In genomic region chr15:42575188-42576039, GRCh38 we compare ENCODE assay signal across 1 cellular context.
A peak's percentile ranks its signal among the peaks of the same experiment; 100 is the strongest.
TF ChIP-seq lines count a peak whose summit lies in the region.

TSS of gene STARD9 (plus strand) at chr15:42575606. CDS start at chr15:42575716, 110 bp downstream.

TF ChIP-seq in K562, 482 proteins besides CTCF, POLR2A, EP300 and RAD21 (continued from another document and continues in another):
- peak; percentile 82 for TF ChIP-seq E2F5 (CRISPR knock-in tag; IDR thresholded peaks at IDR 0.05)
- no peak for TF ChIP-seq TRIM28 (IDR thresholded peaks at IDR 0.05)
- no peak for TF ChIP-seq BCL6 (CRISPR knock-in tag; IDR thresholded peaks at IDR 0.05)
- no peak for TF ChIP-seq HLTF (IDR thresholded peaks at IDR 0.05)
- TF ChIP-seq XRCC4 (IDR thresholded peaks at IDR 0.05; ENCODE audit: extremely low read depth, insufficient read depth, insufficient read length): no peak
- no peak for TF ChIP-seq ZNF277 (CRISPR knock-in tag; IDR thresholded peaks at IDR 0.05; ENCODE audit: borderline replicate concordance)
- TF ChIP-seq, protein P1, sequence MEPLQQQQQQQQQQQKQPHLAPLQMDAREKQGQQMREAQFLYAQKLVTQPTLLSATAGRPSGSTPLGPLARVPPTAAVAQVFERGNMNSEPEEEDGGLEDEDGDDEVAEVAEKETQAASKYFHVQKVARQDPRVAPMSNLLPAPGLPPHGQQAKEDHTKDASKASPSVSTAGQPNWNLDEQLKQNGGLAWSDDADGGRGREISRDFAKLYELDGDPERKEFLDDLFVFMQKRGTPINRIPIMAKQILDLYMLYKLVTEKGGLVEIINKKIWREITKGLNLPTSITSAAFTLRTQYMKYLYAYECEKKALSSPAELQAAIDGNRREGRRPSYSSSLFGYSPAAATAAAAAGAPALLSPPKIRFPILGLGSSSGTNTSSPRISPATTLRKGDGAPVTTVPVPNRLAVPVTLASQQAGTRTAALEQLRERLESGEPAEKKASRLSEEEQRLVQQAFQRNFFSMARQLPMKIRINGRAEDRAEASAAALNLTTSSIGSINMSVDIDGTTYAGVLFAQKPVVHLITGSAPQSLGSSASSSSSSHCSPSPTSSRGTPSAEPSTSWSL (CRISPR knock-in tag; IDR thresholded peaks at IDR 0.05; ENCODE audit: borderline replicate concordance): no peak
- TF ChIP-seq RBM14 (IDR thresholded peaks at IDR 0.05; ENCODE audit: borderline replicate concordance, insufficient read depth, low read depth, low read length): no peak
- no peak for TF ChIP-seq ZNF436 (CRISPR knock-in tag; IDR thresholded peaks at IDR 0.05)
- peak; percentile 84 for TF ChIP-seq NR2C2 (CRISPR knock-in tag; IDR thresholded peaks at IDR 0.05)
- TF ChIP-seq NR2C2 (tag; IDR thresholded peaks at IDR 0.05): no peak
- TF ChIP-seq FOXP4 (CRISPR knock-in tag; IDR thresholded peaks at IDR 0.05; ENCODE audit: borderline replicate concordance): peak; percentile 97
- peak; percentile 74 for TF ChIP-seq USF1 (CRISPR knock-in tag; IDR thresholded peaks at IDR 0.05)
- TF ChIP-seq, protein P2, sequence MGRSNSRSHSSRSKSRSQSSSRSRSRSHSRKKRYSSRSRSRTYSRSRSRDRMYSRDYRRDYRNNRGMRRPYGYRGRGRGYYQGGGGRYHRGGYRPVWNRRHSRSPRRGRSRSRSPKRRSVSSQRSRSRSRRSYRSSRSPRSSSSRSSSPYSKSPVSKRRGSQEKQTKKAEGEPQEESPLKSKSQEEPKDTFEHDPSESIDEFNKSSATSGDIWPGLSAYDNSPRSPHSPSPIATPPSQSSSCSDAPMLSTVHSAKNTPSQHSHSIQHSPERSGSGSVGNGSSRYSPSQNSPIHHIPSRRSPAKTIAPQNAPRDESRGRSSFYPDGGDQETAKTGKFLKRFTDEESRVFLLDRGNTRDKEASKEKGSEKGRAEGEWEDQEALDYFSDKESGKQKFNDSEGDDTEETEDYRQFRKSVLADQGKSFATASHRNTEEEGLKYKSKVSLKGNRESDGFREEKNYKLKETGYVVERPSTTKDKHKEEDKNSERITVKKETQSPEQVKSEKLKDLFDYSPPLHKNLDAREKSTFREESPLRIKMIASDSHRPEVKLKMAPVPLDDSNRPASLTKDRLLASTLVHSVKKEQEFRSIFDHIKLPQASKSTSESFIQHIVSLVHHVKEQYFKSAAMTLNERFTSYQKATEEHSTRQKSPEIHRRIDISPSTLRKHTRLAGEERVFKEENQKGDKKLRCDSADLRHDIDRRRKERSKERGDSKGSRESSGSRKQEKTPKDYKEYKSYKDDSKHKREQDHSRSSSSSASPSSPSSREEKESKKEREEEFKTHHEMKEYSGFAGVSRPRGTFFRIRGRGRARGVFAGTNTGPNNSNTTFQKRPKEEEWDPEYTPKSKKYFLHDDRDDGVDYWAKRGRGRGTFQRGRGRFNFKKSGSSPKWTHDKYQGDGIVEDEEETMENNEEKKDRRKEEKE (IDR thresholded peaks at IDR 0.05; ENCODE audit: borderline replicate concordance in 1 of 2, control insufficient read depth in 1 of 2, low read depth in 2 of 2, low read length in 1 of 2): no peak
- no peak for TF ChIP-seq DPF2 (IDR thresholded peaks at IDR 0.05)
- no peak for TF ChIP-seq FOXO4 (CRISPR knock-in tag; IDR thresholded peaks at IDR 0.05)
- TF ChIP-seq SNIP1 (IDR thresholded peaks at IDR 0.05; ENCODE audit: low read depth): no peak
- TF ChIP-seq BRD4 (IDR thresholded peaks at IDR 0.05): no peak
- TF ChIP-seq, protein P3, sequence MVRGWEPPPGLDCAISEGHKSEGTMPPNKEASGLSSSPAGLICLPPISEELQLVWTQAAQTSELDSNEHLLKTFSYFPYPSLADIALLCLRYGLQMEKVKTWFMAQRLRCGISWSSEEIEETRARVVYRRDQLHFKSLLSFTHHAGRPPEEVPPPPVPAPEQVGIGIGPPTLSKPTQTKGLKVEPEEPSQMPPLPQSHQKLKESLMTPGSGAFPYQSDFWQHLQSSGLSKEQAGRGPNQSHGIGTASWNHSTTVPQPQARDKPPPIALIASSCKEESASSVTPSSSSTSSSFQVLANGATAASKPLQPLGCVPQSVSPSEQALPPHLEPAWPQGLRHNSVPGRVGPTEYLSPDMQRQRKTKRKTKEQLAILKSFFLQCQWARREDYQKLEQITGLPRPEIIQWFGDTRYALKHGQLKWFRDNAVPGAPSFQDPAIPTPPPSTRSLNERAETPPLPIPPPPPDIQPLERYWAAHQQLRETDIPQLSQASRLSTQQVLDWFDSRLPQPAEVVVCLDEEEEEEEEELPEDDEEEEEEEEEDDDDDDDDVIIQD (CRISPR knock-in tag; IDR thresholded peaks at IDR 0.05): no peak
- TF ChIP-seq, protein P4, sequence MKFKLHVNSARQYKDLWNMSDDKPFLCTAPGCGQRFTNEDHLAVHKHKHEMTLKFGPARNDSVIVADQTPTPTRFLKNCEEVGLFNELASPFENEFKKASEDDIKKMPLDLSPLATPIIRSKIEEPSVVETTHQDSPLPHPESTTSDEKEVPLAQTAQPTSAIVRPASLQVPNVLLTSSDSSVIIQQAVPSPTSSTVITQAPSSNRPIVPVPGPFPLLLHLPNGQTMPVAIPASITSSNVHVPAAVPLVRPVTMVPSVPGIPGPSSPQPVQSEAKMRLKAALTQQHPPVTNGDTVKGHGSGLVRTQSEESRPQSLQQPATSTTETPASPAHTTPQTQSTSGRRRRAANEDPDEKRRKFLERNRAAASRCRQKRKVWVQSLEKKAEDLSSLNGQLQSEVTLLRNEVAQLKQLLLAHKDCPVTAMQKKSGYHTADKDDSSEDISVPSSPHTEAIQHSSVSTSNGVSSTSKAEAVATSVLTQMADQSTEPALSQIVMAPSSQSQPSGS (CRISPR knock-in tag; IDR thresholded peaks at IDR 0.05): no peak
- TF ChIP-seq HEY1 (CRISPR knock-in tag; IDR thresholded peaks at IDR 0.05; ENCODE audit: borderline replicate concordance): no peak
- TF ChIP-seq, protein P5, sequence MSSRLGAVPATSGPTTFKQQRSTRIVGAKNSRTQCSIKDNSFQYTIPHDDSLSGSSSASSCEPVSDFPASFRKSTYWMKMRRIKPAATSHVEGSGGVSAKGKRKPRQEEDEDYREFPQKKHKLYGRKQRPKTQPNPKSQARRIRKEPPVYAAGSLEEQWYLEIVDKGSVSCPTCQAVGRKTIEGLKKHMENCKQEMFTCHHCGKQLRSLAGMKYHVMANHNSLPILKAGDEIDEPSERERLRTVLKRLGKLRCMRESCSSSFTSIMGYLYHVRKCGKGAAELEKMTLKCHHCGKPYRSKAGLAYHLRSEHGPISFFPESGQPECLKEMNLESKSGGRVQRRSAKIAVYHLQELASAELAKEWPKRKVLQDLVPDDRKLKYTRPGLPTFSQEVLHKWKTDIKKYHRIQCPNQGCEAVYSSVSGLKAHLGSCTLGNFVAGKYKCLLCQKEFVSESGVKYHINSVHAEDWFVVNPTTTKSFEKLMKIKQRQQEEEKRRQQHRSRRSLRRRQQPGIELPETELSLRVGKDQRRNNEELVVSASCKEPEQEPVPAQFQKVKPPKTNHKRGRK (tag; IDR thresholded peaks at IDR 0.05): no peak
- no peak for TF ChIP-seq PREB (CRISPR knock-in tag; IDR thresholded peaks at IDR 0.05)
- no peak for TF ChIP-seq CEBPZ (IDR thresholded peaks at IDR 0.05; ENCODE audit: borderline replicate concordance, low read depth, low read length)
- TF ChIP-seq L3MBTL2 (IDR thresholded peaks at IDR 0.05): peak; percentile 97
- peak; percentile 96 for TF ChIP-seq MTA3 (IDR thresholded peaks at IDR 0.05; ENCODE audit: borderline replicate concordance)
- TF ChIP-seq ZNF175 (CRISPR knock-in tag; IDR thresholded peaks at IDR 0.05; ENCODE audit: low read depth): no peak
- no peak for TF ChIP-seq ZFP91 (CRISPR knock-in tag; IDR thresholded peaks at IDR 0.05)
- no peak for TF ChIP-seq ZNF212 (CRISPR knock-in tag; IDR thresholded peaks at IDR 0.05)
- TF ChIP-seq ZNF282 (CRISPR knock-in tag; IDR thresholded peaks at IDR 0.05): no peak
- no peak for TF ChIP-seq ZNF77 (CRISPR knock-in tag; IDR thresholded peaks at IDR 0.05)
- no peak for TF ChIP-seq ZNF695 (CRISPR knock-in tag; IDR thresholded peaks at IDR 0.05)
